29 cellular contexts compared by ENCODE assay signal in the genomic region with DNA sequence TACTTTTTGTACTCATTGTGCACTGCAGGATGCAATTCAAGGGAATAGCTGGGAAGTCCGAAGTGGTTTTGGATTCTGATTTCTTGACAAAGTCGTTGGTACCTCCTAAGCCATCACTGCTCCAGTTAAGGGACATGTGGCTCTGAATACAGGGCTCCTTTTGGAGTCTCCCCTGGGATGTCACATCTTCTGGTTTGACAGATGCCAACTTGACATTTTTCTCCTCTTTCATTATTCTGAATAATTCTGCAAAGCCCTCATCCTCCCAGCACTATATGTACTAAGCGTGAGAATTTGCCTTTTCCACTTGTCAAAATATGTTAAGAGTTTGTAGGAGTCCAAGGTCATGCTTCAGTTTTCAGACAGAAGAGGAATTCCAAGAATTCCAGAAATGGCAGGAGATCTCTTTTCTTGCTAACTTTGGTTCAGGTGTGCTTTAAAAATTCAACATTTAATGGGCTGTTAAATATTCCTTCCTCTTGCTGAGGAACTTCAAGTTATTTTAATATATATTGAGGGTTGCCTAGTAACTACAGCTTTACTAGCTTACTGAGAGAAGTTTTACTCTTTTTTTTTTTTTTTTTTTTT. TPM values are rescaled to one million over a fixed set of nuclear protein-coding genes. Genes with fewer than 3 reads are reported as not detected.
"Had no signal": no experiment of that assay in that cellular context is flagged by ENCODE, and none has a peak within 500 bp of the region (broad histone marks: within the 10 kb centered on the region; RNA-seq: fewer than 3 reads in every experiment).

No MANE protein-coding gene starts in this region.

- ATAC-seq: activated T-cell treated with anti-CD3 and anti-CD28 coated beads, Interleukin-2, amount 50 U/mL, for 4 hours; heart left ventricle; left lung; naive thymus-derived CD8-positive, alpha-beta T cell; right cardiac atrium had no signal

- H3K4me3 ChIP-seq: breast epithelium, colonic mucosa, heart left ventricle, left lung, lung, ovary, prostate gland, skin epidermis, suprapubic skin, transverse colon, uterus had no signal

- H3K4me3 Mint-ChIP-seq: activated naive CD8-positive, alpha-beta T cell treated with anti-CD3 and anti-CD28 coated beads for 36 hours; activated T-cell treated with anti-CD3 and anti-CD28 coated beads, Interleukin-2, amount 50 U/mL, for 4 hours; central memory CD8-positive, alpha-beta T cell; naive thymus-derived CD8-positive, alpha-beta T cell; stimulated activated naive CD8-positive, alpha-beta T cell treated with anti-CD3 and anti-CD28 coated beads, Interleukin-15, Interleukin-2, amounts not matched to agents 100 ng/mL and 50 ng/mL, for 24 hours had no signal

- H3K36me3 Mint-ChIP-seq: activated naive CD8-positive, alpha-beta T cell treated with anti-CD3 and anti-CD28 coated beads for 36 hours; naive thymus-derived CD8-positive, alpha-beta T cell had no signal

- DNase-seq: activated CD4-positive, alpha-beta T cell treated with anti-CD3 and anti-CD28 coated beads for 1 hour; activated CD8-positive, alpha-beta memory T cell treated with anti-CD3 and anti-CD28 coated beads for 24 hours; activated CD8-positive, alpha-beta memory T cell treated with anti-CD3 and anti-CD28 coated beads, Interleukin-2, amount 50 U/mL, for 4 hours; activated naive CD4-positive, alpha-beta T cell; activated naive CD8-positive, alpha-beta T cell treated with anti-CD3 and anti-CD28 coated beads for 36 hours; activated T-cell treated with anti-CD3 and anti-CD28 coated beads, Interleukin-2, amount 50 U/mL, for 4 hours; amniotic stem cell; colonic mucosa; heart left ventricle; left lung; naive thymus-derived CD8-positive, alpha-beta T cell; ovary; right cardiac atrium; stimulated activated CD4-positive, alpha-beta T cell treated with anti-CD3 and anti-CD28 coated beads, Interleukin-1b, Interleukin-23, amount 100 ng/mL, for 48 hours; T-helper 1 cell; transverse colon; uterus; WERI-Rb-1 had no signal

- H3K27me3 ChIP-seq: breast epithelium, colonic mucosa, heart left ventricle, left lung, ovary, suprapubic skin, transverse colon, uterus had no signal

- H3K27ac ChIP-seq: breast epithelium, colonic mucosa, epithelial cell of prostate, heart left ventricle, left lung, ovary, prostate gland, skin epidermis, suprapubic skin, transverse colon, uterus, WERI-Rb-1 had no signal

- H3K27ac Mint-ChIP-seq: activated naive CD8-positive, alpha-beta T cell treated with anti-CD3 and anti-CD28 coated beads for 36 hours; activated T-helper 2 cell treated with anti-CD3 and anti-CD28 coated beads, Interferon-gamma antibody, Interleukin-2, Interleukin-4, amounts not matched to agents 10 μg/mL and 5 μg/mL and 100 μg/mL, durations not matched to agents 14 hours and 24 hours and 36 hours; naive thymus-derived CD8-positive, alpha-beta T cell; stimulated activated naive CD8-positive, alpha-beta T cell treated with anti-CD3 and anti-CD28 coated beads, Interleukin-15, Interleukin-2, amounts not matched to agents 100 ng/mL and 50 ng/mL, for 24 hours had no signal

- FAIRE-seq: keratinocyte, TTC549 had no signal

- H3K36me3 ChIP-seq: breast epithelium, colonic mucosa, heart left ventricle, left lung, ovary, prostate gland, suprapubic skin, transverse colon, uterus, WERI-Rb-1 had no signal

- H3K9me3 ChIP-seq: breast epithelium, colonic mucosa, ovary, prostate gland, suprapubic skin, transverse colon, uterus had no signal

- H3K4me1 ChIP-seq: breast epithelium, colonic mucosa, left lung, prostate gland, suprapubic skin, transverse colon, uterus had no signal

- H3K27me3 Mint-ChIP-seq: central memory CD8-positive, alpha-beta T cell had no signal

- H3K9me3 Mint-ChIP-seq: activated T-cell treated with anti-CD3 and anti-CD28 coated beads, Interleukin-2, amount 50 U/mL, for 4 hours; activated T-helper 2 cell treated with anti-CD3 and anti-CD28 coated beads, Interferon-gamma antibody, Interleukin-2, Interleukin-4, amounts not matched to agents 10 μg/mL and 5 μg/mL and 100 μg/mL, durations not matched to agents 14 hours and 24 hours and 36 hours; central memory CD8-positive, alpha-beta T cell; stimulated activated naive CD8-positive, alpha-beta T cell treated with anti-CD3 and anti-CD28 coated beads, Interleukin-15, Interleukin-2, amounts not matched to agents 100 ng/mL and 50 ng/mL, for 24 hours had no signal

- H3K4me1 Mint-ChIP-seq: activated naive CD8-positive, alpha-beta T cell treated with anti-CD3 and anti-CD28 coated beads for 36 hours; central memory CD8-positive, alpha-beta T cell; naive thymus-derived CD8-positive, alpha-beta T cell had no signal

RNA-seq across cellular contexts. Expression of gene DOK5, which starts 38.7 kb away (rescaled TPM):
- total RNA-seq: naive thymus-derived CD8-positive, alpha-beta T cell had no signal
- polyA plus RNA-seq: keratinocyte; naive thymus-derived CD8-positive, alpha-beta T cell had no signal
